Comparison of ENCODE assay signal across 8 cellular contexts in the genomic region with DNA sequence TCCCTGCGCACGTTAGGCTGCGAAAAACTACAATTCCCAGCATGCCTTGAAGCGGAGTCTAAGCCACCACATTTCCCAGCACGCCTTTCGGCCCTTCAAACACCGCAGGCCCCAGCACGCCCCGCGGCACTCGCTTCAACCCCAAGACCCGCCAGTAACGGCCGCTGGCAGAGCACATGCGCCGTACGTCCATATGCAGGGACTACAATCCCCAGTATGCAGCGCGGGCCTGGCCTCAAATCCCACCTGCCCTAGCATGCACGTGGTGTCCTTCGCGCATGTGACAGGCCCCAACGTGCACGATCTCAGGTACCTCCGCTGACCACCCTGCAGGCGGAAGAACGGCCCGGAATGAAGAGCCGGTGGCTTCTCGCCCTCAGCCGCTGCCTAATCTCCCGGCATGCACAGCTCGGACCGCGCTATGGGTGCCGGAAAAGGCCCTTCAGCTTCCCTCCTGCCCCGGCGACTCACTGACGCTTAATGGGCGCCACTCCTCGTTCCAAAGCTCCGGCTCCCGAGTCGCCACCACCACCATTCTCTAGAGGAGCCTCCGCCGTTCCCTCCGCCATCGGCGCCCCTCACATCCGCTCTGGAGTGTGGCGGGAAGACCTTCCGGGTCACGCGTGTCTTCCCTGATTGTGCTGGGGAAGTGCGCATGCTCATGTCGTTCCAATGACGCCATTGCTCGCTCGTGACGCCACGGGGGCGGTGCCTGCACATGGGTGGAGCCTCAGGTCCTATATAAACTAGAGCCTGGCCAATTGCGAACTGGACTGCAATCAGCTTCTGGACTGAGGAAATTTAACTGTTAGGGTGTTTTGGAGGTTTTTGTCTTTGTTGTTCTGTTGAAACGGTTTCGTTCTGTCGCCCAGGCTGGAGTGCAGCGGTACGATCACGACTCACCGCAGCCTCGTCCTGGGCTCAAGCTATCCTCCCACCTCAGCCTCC. TPM values are rescaled to one million over a fixed set of nuclear protein-coding genes. Genes with fewer than 3 reads are reported as not detected.
A peak's percentile ranks its signal among the peaks of the same experiment; 100 is the strongest.
DNase-seq lines count a peak whose midpoint lies in the region; ATAC-seq and TF ChIP-seq lines count a peak whose summit lies in the region.

A gene with protein sequence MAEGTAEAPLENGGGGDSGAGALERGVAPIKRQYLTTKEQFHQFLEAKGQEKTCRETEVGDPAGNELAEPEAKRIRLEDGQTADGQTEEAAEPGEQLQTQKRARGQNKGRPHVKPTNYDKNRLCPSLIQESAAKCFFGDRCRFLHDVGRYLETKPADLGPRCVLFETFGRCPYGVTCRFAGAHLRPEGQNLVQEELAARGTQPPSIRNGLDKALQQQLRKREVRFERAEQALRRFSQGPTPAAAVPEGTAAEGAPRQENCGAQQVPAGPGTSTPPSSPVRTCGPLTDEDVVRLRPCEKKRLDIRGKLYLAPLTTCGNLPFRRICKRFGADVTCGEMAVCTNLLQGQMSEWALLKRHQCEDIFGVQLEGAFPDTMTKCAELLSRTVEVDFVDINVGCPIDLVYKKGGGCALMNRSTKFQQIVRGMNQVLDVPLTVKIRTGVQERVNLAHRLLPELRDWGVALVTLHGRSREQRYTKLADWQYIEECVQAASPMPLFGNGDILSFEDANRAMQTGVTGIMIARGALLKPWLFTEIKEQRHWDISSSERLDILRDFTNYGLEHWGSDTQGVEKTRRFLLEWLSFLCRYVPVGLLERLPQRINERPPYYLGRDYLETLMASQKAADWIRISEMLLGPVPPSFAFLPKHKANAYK (minus strand): TSS at position 591 of the 948 bp plus-strand sequence. CDS start 22 bp downstream, at position 569.

- H3K36me3 ChIP-seq in DOHH2 (ENCODE audit: control insufficient read depth, low read length) (peaks cover 49% of the 10 kb centered on the region), GM23338 (ENCODE audit: insufficient read depth) (peaks cover 5% of the 10 kb centered on the region; the same call in 1 of the 2 replicates)

- H4K20me1 ChIP-seq in DOHH2 (ENCODE audit: control insufficient read depth, insufficient read depth, low read depth, low read length) (0 out of 2 replicates have a peak, but pooled peaks cover 4% of the 10 kb centered on the region), GM23338 (replicated peaks; ENCODE audit: insufficient read depth) (no peaks in the 10 kb centered on the region; the same call in 1 of the 2 replicates)

- DNase-seq in GM23338 (ENCODE audit: low spot score) (peak; percentile 99), LHCN-M2 (ENCODE audit: low read depth) (peak; percentile 96), RPMI8226 (peak; percentile 98), fibroblast of gingiva (ENCODE audit: low read depth) (peak; percentile 98), naive B cell (peak; percentile 92)
- peak; percentile 88 to 92 for DNase-seq in activated T-helper 1 cell treated with anti-CD3 and anti-CD28 coated beads, Interleukin-2, amount 50 U/mL, for 16 hours (ENCODE audit: low read depth in 1 of 2, low spot score in 1 of 2)

- H3K27me3 ChIP-seq in DOHH2 (ENCODE audit: control insufficient read depth, low read length) = no peaks in the 10 kb centered on the region
- H3K27me3 ChIP-seq in GM23338 (ENCODE audit: insufficient read depth) = no peaks in the 10 kb centered on the region

- H3K4me1 ChIP-seq in DOHH2 (ENCODE audit: control insufficient read depth, low read length) (peaks cover 11% of the 10 kb centered on the region), GM23338 (ENCODE audit: insufficient read depth) (no peaks in the 10 kb centered on the region)

- H3K9me2 ChIP-seq in DOHH2 (replicated peaks; ENCODE audit: control insufficient read depth, low read length) (no peaks in the 10 kb centered on the region), GM23338 (ENCODE audit: insufficient read depth) (no peaks in the 10 kb centered on the region)

- H3K36me3 Mint-ChIP-seq in GM23338 (ENCODE audit: low read depth) (peaks cover 38% of the 10 kb centered on the region), naive B cell (peaks cover 0 to 31% of the 10 kb centered on the region in 2 donors)
- H3K36me3 Mint-ChIP-seq in stimulated activated memory B cell treated with anti-CD40 and anti-IgM and Interleukin-4, amounts not matched to agents 10 μg/mL and 1 μg/mL and 100 μg/mL, for 72 hours = peaks cover 44% of the 10 kb centered on the region

- H3K4me1 Mint-ChIP-seq in GM23338 = peaks cover 5% of the 10 kb centered on the region
- peaks cover 20 to 28% (median 25%) of the 10 kb centered on the region in 3 donors for H3K4me1 Mint-ChIP-seq in naive B cell
- peaks cover 16% of the 10 kb centered on the region for H3K4me1 Mint-ChIP-seq in stimulated activated memory B cell treated with anti-CD40 and anti-IgM and Interleukin-4, amounts not matched to agents 10 μg/mL and 1 μg/mL and 100 μg/mL, for 72 hours

- H3K27me3 Mint-ChIP-seq in GM23338 (ENCODE audit: insufficient read depth, low read depth, poor library complexity) (peaks cover 17% of the 10 kb centered on the region), naive B cell (peaks cover under 1 to 5% (median 4%) of the 10 kb centered on the region in 3 donors)
- H3K27me3 Mint-ChIP-seq in stimulated activated memory B cell treated with anti-CD40 and anti-IgM and Interleukin-4, amounts not matched to agents 10 μg/mL and 1 μg/mL and 100 μg/mL, for 72 hours = no peaks in the 10 kb centered on the region

- H3K4me2 ChIP-seq in DOHH2 (ENCODE audit: low read length) (peak within 1 kb of the TSS; percentile 96), GM23338 (peak within 1 kb of the TSS; percentile 79)

- no peak for TF ChIP-seq CTCF in DOHH2 (IDR thresholded peaks at IDR 0.05; ENCODE audit: low read depth, low read length, poor library complexity, severe bottlenecking)
- no peak for TF ChIP-seq CTCF in GM23338 (conservative IDR thresholded peaks at IDR 0.05; ENCODE audit: low read depth in 2 of 2)

- no peaks in the 10 kb centered on the region for H3F3A ChIP-seq in DOHH2 (ENCODE audit: control insufficient read depth, insufficient read depth)
- no peaks in the 10 kb centered on the region for H3F3A ChIP-seq in GM23338 (replicated peaks; ENCODE audit: low read depth)

- H3K27ac ChIP-seq in DOHH2 (ENCODE audit: low read depth, low read length) (peak within 1 kb of the TSS; percentile 92), GM23338 (ENCODE audit: low read depth) (peak within 1 kb of the TSS; percentile 90)

- H2AFZ ChIP-seq in GM23338 = no peak within 1 kb of the TSS; the same call in 1 of the 2 replicates

- peak; percentile 97 for ATAC-seq in GM23338
- peak; percentile 88 to 92 for ATAC-seq in naive B cell (ENCODE audit: low read depth in 2 of 2)
- peak; percentile 98 for ATAC-seq in stimulated activated memory B cell treated with anti-CD40 and anti-IgM and Interleukin-4, amounts not matched to agents 10 μg/mL and 1 μg/mL and 100 μg/mL, for 72 hours

- H3K9me3 ChIP-seq in DOHH2 (ENCODE audit: control insufficient read depth, insufficient read depth, low read length) = no peaks in the 10 kb centered on the region

- H3K4me3 Mint-ChIP-seq in GM23338 (peak within 1 kb of the TSS; percentile 99), naive B cell (peak within 1 kb of the TSS; percentile 93 to 100 (median 98))
- peak within 1 kb of the TSS; percentile 93 for H3K4me3 Mint-ChIP-seq in stimulated activated memory B cell treated with anti-CD40 and anti-IgM and Interleukin-4, amounts not matched to agents 10 μg/mL and 1 μg/mL and 100 μg/mL, for 72 hours

- H3K27ac Mint-ChIP-seq in GM23338 (peak within 1 kb of the TSS; percentile 100), naive B cell (peak within 1 kb of the TSS; percentile 99 to 100 (median 100))
- H3K27ac Mint-ChIP-seq in stimulated activated memory B cell treated with anti-CD40 and anti-IgM and Interleukin-4, amounts not matched to agents 10 μg/mL and 1 μg/mL and 100 μg/mL, for 72 hours = peak within 1 kb of the TSS; percentile 99

- H3K9me3 Mint-ChIP-seq in GM23338 (no peaks in the 10 kb centered on the region; the same call in 1 of the 3 replicates), naive B cell (peaks cover 0 to 8% (median 0%) of the 10 kb centered on the region in 7 donors)
- H3K9me3 Mint-ChIP-seq in stimulated activated memory B cell treated with anti-CD40 and anti-IgM and Interleukin-4, amounts not matched to agents 10 μg/mL and 1 μg/mL and 100 μg/mL, for 72 hours = no peaks in the 10 kb centered on the region

- H3K79me2 ChIP-seq in DOHH2 (ENCODE audit: control insufficient read depth, low read length) = peaks cover 20% of the 10 kb centered on the region
- no peaks in the 10 kb centered on the region for H3K79me2 ChIP-seq in GM23338 (replicated peaks; ENCODE audit: insufficient read depth)

- H3K4me3 ChIP-seq in DOHH2 (ENCODE audit: low read length) = peak within 1 kb of the TSS; percentile 100
- peak within 1 kb of the TSS; percentile 74 for H3K4me3 ChIP-seq in GM23338

TF ChIP-seq in GM23338, 12 proteins besides CTCF, POLR2A, EP300 and RAD21 (continues in another document):
- TF ChIP-seq CREB1 (CRISPR knock-in tag; IDR thresholded peaks at IDR 0.05; ENCODE audit: low read depth) = peak; percentile 96
- TF ChIP-seq, protein P1, sequence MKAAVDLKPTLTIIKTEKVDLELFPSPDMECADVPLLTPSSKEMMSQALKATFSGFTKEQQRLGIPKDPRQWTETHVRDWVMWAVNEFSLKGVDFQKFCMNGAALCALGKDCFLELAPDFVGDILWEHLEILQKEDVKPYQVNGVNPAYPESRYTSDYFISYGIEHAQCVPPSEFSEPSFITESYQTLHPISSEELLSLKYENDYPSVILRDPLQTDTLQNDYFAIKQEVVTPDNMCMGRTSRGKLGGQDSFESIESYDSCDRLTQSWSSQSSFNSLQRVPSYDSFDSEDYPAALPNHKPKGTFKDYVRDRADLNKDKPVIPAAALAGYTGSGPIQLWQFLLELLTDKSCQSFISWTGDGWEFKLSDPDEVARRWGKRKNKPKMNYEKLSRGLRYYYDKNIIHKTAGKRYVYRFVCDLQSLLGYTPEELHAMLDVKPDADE (IDR thresholded peaks at IDR 0.05) = peak; percentile 97

RNA-seq across cellular contexts. Expression of the gene that starts here (rescaled TPM):
- total RNA-seq in GM23338 (2014; rRNA removed; shearing (Covaris generic)) = 42.7 and 53.0 TPM in 2 replicates
- polyA plus RNA-seq in GM23338 (2016; fragmentation: Nextera tagmentation; extraction: Ambion mirVana) = 24.5 and 26.2 TPM in 2 replicates
- 44.6 and 47.6 TPM in 2 replicates for total RNA-seq in LHCN-M2 (2014; rRNA removed)
- 21.2 TPM for polyA plus RNA-seq in LHCN-M2 (2012)
- polyA plus RNA-seq in naive B cell (ENCODE audit: low read depth in 6 of 6) = 10 to 100 TPM; 27.1 to 45.2 (median 35.5) TPM

Comparison
In these comparisons a context has a peak if more than half of its experiments do, and no peak if none do; other contexts are left out.
1. Peak in every context shown above with its lines: DNase-seq, ATAC-seq, H3K4me3 ChIP-seq and H3K27ac ChIP-seq.